Comparison of ENCODE assay signal across 1 cellular context in the genomic region with DNA sequence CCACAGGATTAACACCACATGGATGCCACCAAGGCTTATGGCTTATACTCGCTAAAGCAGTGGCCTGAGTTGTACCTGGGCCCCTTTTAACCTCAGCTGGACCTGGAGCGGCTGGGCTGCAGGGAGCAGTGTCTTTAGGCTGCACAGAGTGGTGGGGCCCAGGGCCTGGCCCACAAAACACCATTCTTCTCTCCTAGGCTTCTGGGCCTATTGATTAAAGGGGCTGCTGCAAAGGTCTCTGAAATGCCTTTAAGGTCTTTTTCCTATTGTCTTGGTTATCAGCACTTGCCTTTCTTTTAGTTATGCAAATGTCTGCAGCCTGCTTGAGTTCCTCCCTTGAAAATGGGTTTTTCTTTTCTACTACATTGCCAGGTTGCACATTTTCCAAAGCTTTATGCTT.
A peak's percentile ranks its signal among the peaks of the same experiment; 100 is the strongest.
TF ChIP-seq lines count a peak whose summit lies in the region.

No MANE protein-coding gene starts in this region.

TF ChIP-seq in H1, 55 proteins besides CTCF, POLR2A, EP300 and RAD21:
- peak; percentile 50 for TF ChIP-seq CHD7 (IDR thresholded peaks at IDR 0.05; ENCODE audit: insufficient replicate concordance, low read length)
- peak; percentile 70; the same call in 1 of the 2 replicates for TF ChIP-seq POU5F1 (IDR thresholded peaks at IDR 0.05; ENCODE audit: low read depth, low read length)
- peak; percentile 33 for TF ChIP-seq NANOG (IDR thresholded peaks at IDR 0.05; ENCODE audit: insufficient read depth, low read depth, low read length, poor library complexity, severe bottlenecking)
- no peak for TF ChIP-seq TAF7 (optimal IDR thresholded peaks at IDR 0.05; ENCODE audit: borderline replicate concordance, low read depth, low read length)
- 0 out of 2 replicates have a peak, but pooled peaks have one; percentile 65 for TF ChIP-seq ATF2 (IDR thresholded peaks at IDR 0.05; ENCODE audit: low read length)
- TF ChIP-seq PHF8 (conservative IDR thresholded peaks at IDR 0.05; ENCODE audit: low read depth, low read length) = no peak
